19 cellular contexts compared by ENCODE assay signal in genomic region chr2:25293145-25293544, GRCh38. TPM values are rescaled to one million over a fixed set of nuclear protein-coding genes. Genes with fewer than 3 reads are reported as not detected.
DNase-seq lines count a peak whose midpoint lies in the region; ATAC-seq and TF ChIP-seq lines count a peak whose summit lies in the region.
"Had no signal": no experiment of that assay in that cellular context is flagged by ENCODE, and none has a peak within 500 bp of the region (broad histone marks: within the 10 kb centered on the region; RNA-seq: fewer than 3 reads in every experiment).

No MANE protein-coding gene starts in this region.

- no peak for DNase-seq in activated CD4-positive, alpha-beta T cell treated with anti-CD3 and anti-CD28 coated beads, Interleukin-2, amount 10 ng/mL, durations not matched to agents 7 days and 5 days
- DNase-seq in activated CD4-positive, alpha-beta T cell treated with anti-CD3 and anti-CD28 coated beads for 4 hours = no peak
- no peak for DNase-seq in CD4-positive, alpha-beta T cell
- peak in 1 of 7 donors; percentile 43 for DNase-seq in adrenal gland
- DNase-seq in naive thymus-derived CD8-positive, alpha-beta T cell = no peak
- DNase-seq in tibial artery = no peak
- DNase-seq: activated CD4-positive, CD25-positive, alpha-beta regulatory T cell treated with anti-CD3 and anti-CD28 coated beads, Interleukin-2, amount 50 U/mL, for 72 hours; anterior cingulate cortex; DMS79 treated with DMSO at 0.1 percent for 48 hours; NCI-H1092 treated with DMSO at 0.1 percent for 48 hours; NCI-H2107; NCI-H524; retina; SIG-M5; stimulated activated CD4-positive, alpha-beta T cell treated with anti-CD3 and anti-CD28 coated beads, Interleukin-15, amount 100 ng/mL, for 24 hours; stimulated activated naive CD4-positive, alpha-beta T cell treated with Interleukin-2 at 50 U/mL for 16 hours; T-helper 9 cell had no signal

- TF ChIP-seq POLR2A in adrenal gland (IDR thresholded peaks at IDR 0.05) = no peak

- H3K27me3 Mint-ChIP-seq in activated CD4-positive, alpha-beta T cell treated with anti-CD3 and anti-CD28 coated beads, Interleukin-2, amount 10 ng/mL, durations not matched to agents 7 days and 5 days = no peaks in the 10 kb centered on the region
- no peaks in the 10 kb centered on the region for H3K27me3 Mint-ChIP-seq in CD4-positive, alpha-beta T cell
- H3K27me3 Mint-ChIP-seq in naive thymus-derived CD8-positive, alpha-beta T cell = no peaks in the 10 kb centered on the region

- H3K4me3 Mint-ChIP-seq in activated CD4-positive, alpha-beta T cell treated with anti-CD3 and anti-CD28 coated beads, Interleukin-2, amount 10 ng/mL, durations not matched to agents 7 days and 5 days = no peak overlapping the region
- H3K4me3 Mint-ChIP-seq in CD4-positive, alpha-beta T cell = no peak overlapping the region
- peak overlapping the region in 7 of 10 donors; percentile 2 to 66 (median 40) for H3K4me3 Mint-ChIP-seq in naive thymus-derived CD8-positive, alpha-beta T cell

- H3K27ac Mint-ChIP-seq in activated CD4-positive, alpha-beta T cell treated with anti-CD3 and anti-CD28 coated beads, Interleukin-2, amount 10 ng/mL, durations not matched to agents 7 days and 5 days = peak overlapping the region; percentile 4
- H3K27ac Mint-ChIP-seq in CD4-positive, alpha-beta T cell = peak overlapping the region; percentile 99
- peak overlapping the region; percentile 85 to 99 (median 95) for H3K27ac Mint-ChIP-seq in naive thymus-derived CD8-positive, alpha-beta T cell

- no peak overlapping the region for H3K4me3 ChIP-seq in adrenal gland
- H3K4me3 ChIP-seq in tibial artery = no peak overlapping the region

- no peaks in the 10 kb centered on the region for H3K9me3 Mint-ChIP-seq in activated CD4-positive, alpha-beta T cell treated with anti-CD3 and anti-CD28 coated beads, Interleukin-2, amount 10 ng/mL, durations not matched to agents 7 days and 5 days
- H3K9me3 Mint-ChIP-seq in CD4-positive, alpha-beta T cell = no peaks in the 10 kb centered on the region
- no peaks in the 10 kb centered on the region for H3K9me3 Mint-ChIP-seq in naive thymus-derived CD8-positive, alpha-beta T cell

- H3K4me1 ChIP-seq in adrenal gland (replicated peaks in 1 of 2) = peaks cover 38 to 56% of the 10 kb centered on the region in 2 donors
- peaks cover 6 to 35% (median 31%) of the 10 kb centered on the region in 4 donors for H3K4me1 ChIP-seq in tibial artery

- intact Hi-C loops in CD4-positive, alpha-beta T cell (cut with DNase I, micrococcal nuclease) = no loop called here
- intact Hi-C loops in adrenal gland (cut with DNase I) = no loop called here
- intact Hi-C loops in tibial artery (cut with DNase I; ENCODE audit: low total_unique reads) = no loop called here

- no peak for TF ChIP-seq CTCF in CD4-positive, alpha-beta T cell (IDR thresholded peaks at IDR 0.05)
- TF ChIP-seq CTCF in adrenal gland (IDR thresholded peaks at IDR 0.05) (no peak), tibial artery (IDR thresholded peaks at IDR 0.05) (no peak)

- POLR2A ChIA-PET in activated CD4-positive, alpha-beta T cell treated with anti-CD3 and anti-CD28 coated beads, Interleukin-2, amount 10 ng/mL, durations not matched to agents 7 days and 5 days (lab: Charles Lee) = no interaction called here
- POLR2A ChIA-PET in CD4-positive, alpha-beta T cell (lab: Charles Lee) = interaction anchor here (0.9 to 1.5 kb wide), 2 partner anchors 17 to 30 kb away, joined by 4 to 5 read pairs; no protein-coding TSS in a partner anchor
- POLR2A ChIA-PET in naive thymus-derived CD8-positive, alpha-beta T cell (lab: Charles Lee) = interaction anchor here (3.2 to 13.9 kb wide), 6 partner anchors 7 to 44 kb away, joined by 28 to 358 read pairs (median 78); no protein-coding TSS in a partner anchor

- CTCF ChIA-PET in activated CD4-positive, alpha-beta T cell treated with anti-CD3 and anti-CD28 coated beads, Interleukin-2, amount 10 ng/mL, durations not matched to agents 7 days and 5 days (lab: Charles Lee) = interaction anchor here (0.6 to 4.9 kb wide), 4 partner anchors 9 to 65 kb away, joined by 3 to 27 read pairs (median 7); no protein-coding TSS in a partner anchor
- CTCF ChIA-PET in CD4-positive, alpha-beta T cell (lab: Charles Lee) = no interaction called here

- peaks cover 33% of the 10 kb centered on the region for H3K36me3 Mint-ChIP-seq in activated CD4-positive, alpha-beta T cell treated with anti-CD3 and anti-CD28 coated beads, Interleukin-2, amount 10 ng/mL, durations not matched to agents 7 days and 5 days (ENCODE audit: low read depth)
- peaks cover 32% of the 10 kb centered on the region for H3K36me3 Mint-ChIP-seq in CD4-positive, alpha-beta T cell (ENCODE audit: low read depth)
- H3K36me3 Mint-ChIP-seq in naive thymus-derived CD8-positive, alpha-beta T cell = peaks cover 0 to 12% (median 0%) of the 10 kb centered on the region in 3 donors

- H3K27ac ChIP-seq in CD4-positive, alpha-beta T cell (ENCODE audit: low read depth, low read length) = peak overlapping the region; percentile 67
- H3K27ac ChIP-seq in adrenal gland (peak overlapping the region in 3 of 5 donors; percentile 26 to 93 (median 33)), tibial artery (peak overlapping the region in 1 of 2 donors; percentile 78)

- peaks cover 62% of the 10 kb centered on the region for H3K4me1 Mint-ChIP-seq in activated CD4-positive, alpha-beta T cell treated with anti-CD3 and anti-CD28 coated beads, Interleukin-2, amount 10 ng/mL, durations not matched to agents 7 days and 5 days
- H3K4me1 Mint-ChIP-seq in CD4-positive, alpha-beta T cell (ENCODE audit: low read depth) = peaks cover 55% of the 10 kb centered on the region
- peaks cover 44 to 88% (median 81%) of the 10 kb centered on the region in 4 donors for H3K4me1 Mint-ChIP-seq in naive thymus-derived CD8-positive, alpha-beta T cell

- H3K36me3 ChIP-seq in adrenal gland (replicated peaks in 1 of 2) = peaks cover 0 to 3% of the 10 kb centered on the region in 2 donors
- H3K36me3 ChIP-seq in tibial artery = peaks cover 0 to 4% (median 2%) of the 10 kb centered on the region in 3 donors

- no peak for ATAC-seq in CD4-positive, alpha-beta T cell (ENCODE audit: poor library complexity)
- no peak for ATAC-seq in naive thymus-derived CD8-positive, alpha-beta T cell
- no peak for ATAC-seq in HG02973 (IDR thresholded peaks at IDR 0.05; ENCODE audit: unreplicated experiment)
- ATAC-seq in GM19035 (IDR thresholded peaks at IDR 0.05; ENCODE audit: unreplicated experiment) = no peak

- no peaks in the 10 kb centered on the region for H3K27me3 ChIP-seq in CD4-positive, alpha-beta T cell (ENCODE audit: control insufficient read depth, insufficient read depth, low read length)
- H3K27me3 ChIP-seq in adrenal gland (no peaks in the 10 kb centered on the region), tibial artery (no peaks in the 10 kb centered on the region)

- 49 to 59% (median 52%) methylated on average over 7 of the region's 7 CpGs for WGBS in adrenal gland, 4 donors

- H3K9me3 ChIP-seq in CD4-positive, alpha-beta T cell (ENCODE audit: control insufficient read depth, low read length) = no peaks in the 10 kb centered on the region
- no peaks in the 10 kb centered on the region for H3K9me3 ChIP-seq in adrenal gland (replicated peaks in 1 of 3)
- no peaks in the 10 kb centered on the region for H3K9me3 ChIP-seq in tibial artery

RNA-seq across cellular contexts. Expression of gene DNMT3A, which starts 48.6 kb away (rescaled TPM):
- total RNA-seq in activated CD4-positive, alpha-beta T cell treated with anti-CD3 and anti-CD28 coated beads, Interleukin-2, amount 10 ng/mL, durations not matched to agents 7 days and 5 days = 10 to 100 TPM; 55.9 to 62.3 TPM
- 10 to 100 TPM; 57.1 to 62.1 TPM for total RNA-seq in CD4-positive, alpha-beta T cell
- 10 to 100 TPM; 10.6 to 53.4 (median 26.1) TPM for total RNA-seq in adrenal gland
- 10 to 100 TPM; 12.1 to 26.0 (median 17.3) TPM for polyA plus RNA-seq in adrenal gland
- total RNA-seq in naive thymus-derived CD8-positive, alpha-beta T cell = 100 to 1,000 TPM; 121 to 122 TPM
- polyA plus RNA-seq in naive thymus-derived CD8-positive, alpha-beta T cell = 10 to 100 TPM; 17.9 to 31.2 (median 27.2) TPM

Comparison
In these comparisons a context has a peak if more than half of its experiments do, and no peak if none do; other contexts are left out.
1. H3K27ac Mint-ChIP-seq: peak in every context shown above with its lines; median percentile 99 in CD4-positive, alpha-beta T cell; 95 in naive thymus-derived CD8-positive, alpha-beta T cell; 4 in activated CD4-positive, alpha-beta T cell treated with anti-CD3 and anti-CD28 coated beads, Interleukin-2, amount 10 ng/mL, durations not matched to agents 7 days and 5 days.
2. H3K4me3 Mint-ChIP-seq: peak in naive thymus-derived CD8-positive, alpha-beta T cell (7 of 10); none in activated CD4-positive, alpha-beta T cell treated with anti-CD3 and anti-CD28 coated beads, Interleukin-2, amount 10 ng/mL, durations not matched to agents 7 days and 5 days (single experiment) and CD4-positive, alpha-beta T cell (single experiment).